ENCODE assay signal across 8 cellular contexts in the genomic region with DNA sequence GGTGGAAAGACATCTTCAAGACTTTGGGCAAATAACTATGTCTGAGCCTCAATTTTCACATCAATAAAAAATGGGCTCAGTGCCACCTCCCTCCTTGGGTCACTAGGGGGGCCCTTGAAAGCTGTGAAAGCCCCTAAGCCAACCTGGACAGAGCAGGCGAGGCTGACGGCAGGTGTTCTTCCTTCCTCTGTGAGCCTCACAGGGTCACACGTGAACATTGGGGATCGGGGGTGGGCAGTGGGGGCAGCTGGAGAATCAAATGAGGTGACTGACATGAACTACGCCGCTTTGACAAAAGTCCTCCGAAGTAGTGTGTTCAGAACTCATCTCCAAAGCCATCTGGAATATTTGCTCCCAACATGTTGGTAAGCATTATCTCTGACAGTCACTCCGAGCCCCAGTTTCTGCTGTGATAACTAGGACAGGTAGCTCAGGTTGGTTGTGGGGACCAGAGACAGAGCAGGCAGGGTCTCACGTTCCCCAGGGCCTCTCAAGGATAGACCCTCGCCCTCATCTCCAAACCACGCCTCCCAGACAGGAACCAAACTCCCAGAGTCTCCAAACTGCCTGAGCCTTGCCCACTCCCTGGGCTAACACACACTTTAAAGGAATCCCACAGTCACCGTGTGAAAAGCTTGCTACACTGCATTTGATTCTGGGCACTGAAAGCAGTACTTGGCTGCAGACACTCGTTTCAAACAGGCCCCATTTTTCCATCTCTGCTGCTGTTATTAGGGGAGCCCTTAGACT. TPM values are rescaled to one million over a fixed set of nuclear protein-coding genes. Genes with fewer than 3 reads are reported as not detected.
A peak's percentile ranks its signal among the peaks of the same experiment; 100 is the strongest.
DNase-seq lines count a peak whose midpoint lies in the region; ATAC-seq and TF ChIP-seq lines count a peak whose summit lies in the region.

No MANE protein-coding gene starts in this region.

- peaks cover 25% of the 10 kb centered on the region for H3K27me3 Mint-ChIP-seq in osteocyte (ENCODE audit: unreplicated experiment)

- H2AK9ac ChIP-seq in IMR-90 (replicated peaks; ENCODE audit: low read depth, low read length, poor library complexity), result peak overlapping the region; percentile 59

- H3K36me3 Mint-ChIP-seq in osteocyte (ENCODE audit: unreplicated experiment), result no peaks in the 10 kb centered on the region

- DNase-seq in GM06990 (ENCODE audit: extremely low read depth, insufficient read length) (no peak), IMR-90 (no peak), osteocyte (ENCODE audit: extremely low spot score, unreplicated experiment) (no peak), NCI-H1694 (lab: John Stamatoyannopoulos, UW) (no peak), NCI-H2227 (lab: John Stamatoyannopoulos, UW; ENCODE audit: unreplicated experiment) (no peak), erythroblast (lab: John Stamatoyannopoulos, UW) (no peak), NCI-H1436 treated with DMSO at 0.1 percent for 48 hours (lab: John Stamatoyannopoulos, UW) (no peak)

- no peak overlapping the region for H2BK120ac ChIP-seq in IMR-90 (ENCODE audit: low read depth, low read length)

- H4K8ac ChIP-seq in IMR-90 (ENCODE audit: low read depth in 2 of 2, low read length in 2 of 2), result no peak overlapping the region

- no peak overlapping the region for H3K23ac ChIP-seq in IMR-90 (ENCODE audit: low read depth, low read length)

- no peak overlapping the region for H3K56ac ChIP-seq in IMR-90 (ENCODE audit: extremely low read depth, insufficient read depth, low read length)

- no peak overlapping the region for H3K14ac ChIP-seq in IMR-90 (replicated peaks; ENCODE audit: low read depth, low read length)

- H3K9me3 Mint-ChIP-seq in osteocyte (ENCODE audit: unreplicated experiment), result no peaks in the 10 kb centered on the region

- TF ChIP-seq CTCF in GM06990 (IDR thresholded peaks at IDR 0.05; ENCODE audit: insufficient read depth, low read length, poor library complexity, severe bottlenecking) (no peak), IMR-90 (conservative IDR thresholded peaks at IDR 0.05; ENCODE audit: low read depth, low read length) (no peak), osteocyte (IDR thresholded peaks at IDR 0.05) (no peak)

- peaks cover 14% of the 10 kb centered on the region for H3K9me1 ChIP-seq in IMR-90 (ENCODE audit: insufficient read depth, low read length)

- CTCF ChIA-PET in IMR-90 (lab: Yijun Ruan, JAX), result interaction anchor here (1.1 kb wide), 2 partner anchors 14 to 59 kb away, joined by 3 read pairs; no protein-coding TSS in a partner anchor

- peak; percentile 1 for ATAC-seq in IMR-90 (ENCODE audit: low read depth)

- H3K36me3 ChIP-seq in GM06990 (ENCODE audit: control insufficient read depth, insufficient read depth, low read length) (no peaks in the 10 kb centered on the region), IMR-90 (ENCODE audit: control insufficient read depth, insufficient read depth, low read length) (no peaks in the 10 kb centered on the region), ectodermal cell (ENCODE audit: control insufficient read depth, insufficient read depth, low read length) (no peaks in the 10 kb centered on the region)

- H3K4me1 ChIP-seq in IMR-90 (ENCODE audit: control insufficient read depth, insufficient read depth, low read length), result peaks cover 25% of the 10 kb centered on the region
- H3K4me1 ChIP-seq in ectodermal cell (ENCODE audit: control insufficient read depth, insufficient read depth, low read length), result peaks cover 12% of the 10 kb centered on the region

- POLR2A ChIA-PET in IMR-90 (lab: Charles Lee; ENCODE audit: unreplicated experiment), result interaction anchor here (0.6 to 0.7 kb wide), 2 partner anchors 18 to 82 kb away, joined by 5 to 10 read pairs; no protein-coding TSS in a partner anchor

- in situ Hi-C loops in IMR-90 (cut with MboI; ENCODE audit: low sequenced_read_pairs), result no loop called here

- H4K5ac ChIP-seq in IMR-90 (ENCODE audit: low read depth, low read length), result no peak overlapping the region

- no peak for TF ChIP-seq POLR2A in IMR-90 (IDR thresholded peaks at IDR 0.05; ENCODE audit: low read depth, low read length)
- no peak for TF ChIP-seq POLR2A in erythroblast (IDR thresholded peaks at IDR 0.05; ENCODE audit: low read length)

- H3K4me2 ChIP-seq in IMR-90 (ENCODE audit: low read depth, low read length), result peak overlapping the region; percentile 89

- H2BK20ac ChIP-seq in IMR-90 (ENCODE audit: low read depth, low read length), result no peak overlapping the region

- peaks cover 39% of the 10 kb centered on the region for H3K4me1 Mint-ChIP-seq in osteocyte (ENCODE audit: unreplicated experiment)

- peak overlapping the region; percentile 71 for H3K4me3 Mint-ChIP-seq in osteocyte (ENCODE audit: unreplicated experiment)

- TF ChIP-seq RAD21 in IMR-90 (IDR thresholded peaks at IDR 0.05; ENCODE audit: low read length), result no peak

- H3K27ac Mint-ChIP-seq in osteocyte (ENCODE audit: unreplicated experiment), result no peak overlapping the region

- no peak overlapping the region for H4K91ac ChIP-seq in IMR-90 (ENCODE audit: insufficient read depth, low read depth, low read length)

- no peak overlapping the region for H3K18ac ChIP-seq in IMR-90 (ENCODE audit: low read depth, low read length)

- intact Hi-C loops in IMR-90 (cut with micrococcal nuclease), result no loop called here

- peak overlapping the region; percentile 47 for H3K4me3 ChIP-seq in GM06990 (replicated peaks; ENCODE audit: low read depth, low read length)
- peak overlapping the region; percentile 31 for H3K4me3 ChIP-seq in IMR-90 (ENCODE audit: insufficient read depth, low read depth, low read length)
- peak overlapping the region; percentile 14 for H3K4me3 ChIP-seq in ectodermal cell (ENCODE audit: insufficient read depth, low read depth, low read length)

- peaks cover 16% of the 10 kb centered on the region for H4K20me1 ChIP-seq in IMR-90 (ENCODE audit: insufficient read depth, low read length)

- no peak overlapping the region for H2BK5ac ChIP-seq in IMR-90 (ENCODE audit: low read depth, low read length, poor library complexity, severe bottlenecking)

- dilution Hi-C loops in IMR-90 (cut with HindIII; ENCODE audit: low sequenced_read_pairs, unreplicated experiment), result no loop called here

- 100% methylated on average over 1 of the region's 13 CpGs; no CpG with 5 or more reads in 1 of the 2 experiments for WGBS in IMR-90 (ENCODE audit: extremely low coverage in 2 of 2, insufficient read length in 1 of 2), 2 experiments
- WGBS in ectodermal cell, 2 experiments, result 71% methylated on average over 13 of the region's 13 CpGs

- H2BK15ac ChIP-seq in IMR-90 (ENCODE audit: low read depth, low read length), result no peak overlapping the region

- no peak overlapping the region for H3K27ac ChIP-seq in IMR-90 (ENCODE audit: insufficient read depth, low read length)
- H3K27ac ChIP-seq in ectodermal cell (ENCODE audit: insufficient read depth, low read depth, low read length, poor library complexity, severe bottlenecking), result no peak overlapping the region

- H3K9ac ChIP-seq in IMR-90 (ENCODE audit: low read depth, low read length), result peak overlapping the region; percentile 51; the same call in 1 of the 2 replicates

- H3K9me3 ChIP-seq in IMR-90 (ENCODE audit: control insufficient read depth, insufficient read depth, low read length) (no peaks in the 10 kb centered on the region), ectodermal cell (ENCODE audit: control insufficient read depth, low read length) (no peaks in the 10 kb centered on the region)

- H3K27me3 ChIP-seq in GM06990 (replicated peaks; ENCODE audit: control insufficient read depth, insufficient read depth, low read length), result no peaks in the 10 kb centered on the region; the same call in 1 of the 2 replicates
- H3K27me3 ChIP-seq in IMR-90 (ENCODE audit: control insufficient read depth, insufficient read depth, low read length), result peaks cover 2% of the 10 kb centered on the region; the same call in 1 of the 2 replicates
- peaks cover 8% of the 10 kb centered on the region for H3K27me3 ChIP-seq in ectodermal cell (ENCODE audit: control insufficient read depth, insufficient read depth, low read length, poor library complexity, severe bottlenecking)

- BruUV-seq in IMR-90 (replicated peaks; lab: Mats Ljungman, UMichigan), result no TSS peak

- peak overlapping the region; percentile 90 for H2AFZ ChIP-seq in IMR-90 (replicated peaks; ENCODE audit: low read length, poor library complexity)

- H2AK5ac ChIP-seq in IMR-90 (ENCODE audit: low read depth, low read length), result no peak overlapping the region

- peaks cover 13 to 31% of the 10 kb centered on the region in 2 experiments; a peak in 3 of 4 replicates for H3K79me1 ChIP-seq in IMR-90 (ENCODE audit: low read depth in 1 of 2, low read length in 2 of 2)

- H3K4ac ChIP-seq in IMR-90 (ENCODE audit: low read depth, low read length), result no peak overlapping the region

TF ChIP-seq in IMR-90, 13 proteins besides CTCF, POLR2A, EP300 and RAD21:
- TF ChIP-seq BHLHE40 (IDR thresholded peaks at IDR 0.05; ENCODE audit: low read depth, low read length) (no peak), RFX5 (IDR thresholded peaks at IDR 0.05; ENCODE audit: low read depth, low read length) (no peak), FOS (IDR thresholded peaks at IDR 0.05; ENCODE audit: low read depth, low read length) (no peak)
TF ChIP-seq in IMR-90: peak in this region for 0.

RNA-seq across cellular contexts. Expression of a gene that starts 0.8 kb away (rescaled TPM):
- total RNA-seq in IMR-90 (2012; rRNA removed) (9.7 TPM in 2 replicates), osteocyte (29.2 and 33.7 TPM in 2 replicates)
- 42.4 and 47.7 TPM in 2 replicates for polyA plus RNA-seq in IMR-90 (2012; rRNA removed)
- polyA plus RNA-seq in IMR-90 (2012; cell fraction: cytosol; rRNA removed), result 22.0 and 71.4 TPM in 2 replicates
- polyA plus RNA-seq in IMR-90 (2012; cell fraction: nucleus; rRNA removed; ENCODE audit: low replicate concordance), result 50.6 and 96.4 TPM in 2 replicates
- polyA plus RNA-seq in ectodermal cell (2013, experiment 1 of 4), result 24.1 TPM
- 27.3 TPM for polyA plus RNA-seq in ectodermal cell (2013, experiment 2 of 4)
- 21.1 TPM for polyA plus RNA-seq in ectodermal cell (2013, experiment 3 of 4)
- polyA plus RNA-seq in ectodermal cell (2013, experiment 4 of 4), result 24.8 TPM
